21 cellular contexts compared by ENCODE assay signal in the genomic region with DNA sequence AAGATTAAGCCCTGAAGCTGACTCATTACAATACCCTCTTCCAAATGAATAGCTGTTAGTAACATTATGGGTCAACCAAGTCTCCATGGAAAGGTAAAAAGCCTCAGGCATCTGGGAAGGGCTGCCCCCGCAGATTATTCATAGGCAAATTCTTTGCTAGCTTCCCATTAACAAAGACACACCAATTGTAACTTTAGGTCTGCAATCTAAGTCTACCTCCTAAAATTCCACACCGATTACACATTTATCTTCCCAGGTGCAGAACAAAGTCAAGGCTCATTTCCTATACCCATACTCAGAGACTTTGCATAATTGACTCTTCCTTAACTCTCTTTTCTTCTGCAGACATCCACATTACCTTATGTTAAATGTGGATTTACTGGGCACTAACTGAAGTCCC.
DNase-seq lines count a peak whose midpoint lies in the region; ATAC-seq, FAIRE-seq and TF ChIP-seq lines count a peak whose summit lies in the region.
"Had no signal": no experiment of that assay in that cellular context is flagged by ENCODE, and none has a peak within 500 bp of the region (broad histone marks: within the 10 kb centered on the region; RNA-seq: fewer than 3 reads in every experiment).

No MANE protein-coding gene starts in this region.

- no peak overlapping the region for H3K27ac ChIP-seq in CD8-positive, alpha-beta T cell (ENCODE audit: low read depth, low read length)
- H3K27ac ChIP-seq: dorsolateral prefrontal cortex, esophagus squamous epithelium, KMS-11 had no signal

- in situ Hi-C loops in HAP-1 (cut with MboI; ENCODE audit: low sequenced_read_pairs) = no loop called here
- in situ Hi-C loops in G401 (cut with HindIII; ENCODE audit: low sequenced_read_pairs) = no loop called here

- H3K9me3 Mint-ChIP-seq in nephron = no peaks in the 10 kb centered on the region
- peaks cover 8% of the 10 kb centered on the region for H3K9me3 Mint-ChIP-seq in CD8-positive, alpha-beta T cell

- peak overlapping the region in 2 of 3 experiments; percentile 0 to 10 for H3K27ac Mint-ChIP-seq in nephron
- no peak overlapping the region for H3K27ac Mint-ChIP-seq in CD8-positive, alpha-beta T cell

- POLR2A ChIA-PET in CD8-positive, alpha-beta T cell (lab: Charles Lee) = no interaction called here

- no peaks in the 10 kb centered on the region for H3K36me3 Mint-ChIP-seq in nephron (ENCODE audit: low read depth)
- no peaks in the 10 kb centered on the region for H3K36me3 Mint-ChIP-seq in CD8-positive, alpha-beta T cell

- no peak for ATAC-seq in CD8-positive, alpha-beta T cell
- ATAC-seq in HG03045 (IDR thresholded peaks at IDR 0.05; ENCODE audit: unreplicated experiment) = no peak
- ATAC-seq: GM12878 had no signal

- CTCF ChIA-PET in CD8-positive, alpha-beta T cell (lab: Charles Lee) = no interaction called here

- peaks cover 19% of the 10 kb centered on the region for H3K4me1 ChIP-seq in HAP-1
- H3K4me1 ChIP-seq in CD8-positive, alpha-beta T cell (ENCODE audit: insufficient read depth, low read length) = no peaks in the 10 kb centered on the region
- H3K4me1 ChIP-seq: esophagus squamous epithelium had no signal

- H3K27me3 ChIP-seq in HAP-1 (ENCODE audit: low read depth) = no peaks in the 10 kb centered on the region
- no peaks in the 10 kb centered on the region for H3K27me3 ChIP-seq in CD8-positive, alpha-beta T cell (ENCODE audit: insufficient read depth, low read length)
- H3K27me3 ChIP-seq: esophagus squamous epithelium had no signal

- no peaks in the 10 kb centered on the region; the same call in 1 of the 2 replicates for H3K36me3 ChIP-seq in HAP-1 (replicated peaks)
- H3K36me3 ChIP-seq in CD8-positive, alpha-beta T cell (ENCODE audit: insufficient read depth, low read length) = no peaks in the 10 kb centered on the region
- H3K36me3 ChIP-seq: esophagus squamous epithelium had no signal

- H3K4me1 Mint-ChIP-seq in nephron = peaks cover 12% of the 10 kb centered on the region
- H3K4me1 Mint-ChIP-seq in CD8-positive, alpha-beta T cell (ENCODE audit: low read depth) = no peaks in the 10 kb centered on the region

- H3K9me3 ChIP-seq in HAP-1 = peaks cover 13% of the 10 kb centered on the region
- H3K9me3 ChIP-seq in CD8-positive, alpha-beta T cell (ENCODE audit: low read length) = no peaks in the 10 kb centered on the region
- H3K9me3 ChIP-seq: esophagus squamous epithelium had no signal

- no peak overlapping the region for H3K4me3 Mint-ChIP-seq in nephron
- H3K4me3 Mint-ChIP-seq in CD8-positive, alpha-beta T cell = no peak overlapping the region

- peak; percentile 3 for FAIRE-seq in TTC549 (lab: Jason Lieb, UNC)
- FAIRE-seq: GM12878, kidney had no signal

- TF ChIP-seq CTCF in nephron (IDR thresholded peaks at IDR 0.05; ENCODE audit: unreplicated experiment in 3 of 3) = no peak
- no peak for TF ChIP-seq CTCF in CD8-positive, alpha-beta T cell (IDR thresholded peaks at IDR 0.05)

- DNase-seq in HAP-1 (ENCODE audit: low spot score in 2 of 2) = peak; percentile 80 to 99
- DNase-seq in iPS DF 19.7 (ENCODE audit: low read depth, low spot score) = peak; percentile 98
- no peak for DNase-seq in G401 (ENCODE audit: low spot score)
- no peak for DNase-seq in CD8-positive, alpha-beta T cell
- no peak for DNase-seq in activated effector memory CD4-positive, alpha-beta T cell treated with anti-CD3 and anti-CD28 coated beads, Interleukin-2, amount 50 U/mL, for 16 hours
- DNase-seq: ACHN; activated CD4-positive, alpha-beta T cell treated with anti-CD3 and anti-CD28 coated beads, Interleukin-2, amount 50 U/mL, for 48 hours; C1 segment of cervical spinal cord; central memory CD4-positive, alpha-beta T cell; dorsolateral prefrontal cortex; esophagus squamous epithelium; kidney; midbrain; NCI-H524 treated with DMSO at 0.1 percent for 48 hours; stimulated activated CD4-positive, alpha-beta T cell treated with anti-CD3 and anti-CD28 coated beads, Interleukin-4, amount 100 ng/mL, for 4 hours; T-helper 1 cell had no signal

- H3K4me3 ChIP-seq in HAP-1 = no peak overlapping the region
- H3K4me3 ChIP-seq in CD8-positive, alpha-beta T cell (ENCODE audit: low read depth, low read length) = no peak overlapping the region
- H3K4me3 ChIP-seq: dorsolateral prefrontal cortex, esophagus squamous epithelium, GM12878 had no signal

- intact Hi-C loops in CD8-positive, alpha-beta T cell (cut with DNase I, micrococcal nuclease) = no loop called here

- no peaks in the 10 kb centered on the region for H3K27me3 Mint-ChIP-seq in nephron (ENCODE audit: low read depth)
- no peaks in the 10 kb centered on the region for H3K27me3 Mint-ChIP-seq in CD8-positive, alpha-beta T cell (ENCODE audit: low read depth)

Comparison
In these comparisons a context has a peak if more than half of its experiments do, and no peak if none do; other contexts are left out.
1. DNase-seq: peak in HAP-1 (2 of 2) and iPS DF 19.7 (single experiment); none in G401 (single experiment), CD8-positive, alpha-beta T cell (0 of 7) and activated effector memory CD4-positive, alpha-beta T cell treated with anti-CD3 and anti-CD28 coated beads, Interleukin-2, amount 50 U/mL, for 16 hours (single experiment).